ENCODE assay signal across 1 cellular context in the genomic region with DNA sequence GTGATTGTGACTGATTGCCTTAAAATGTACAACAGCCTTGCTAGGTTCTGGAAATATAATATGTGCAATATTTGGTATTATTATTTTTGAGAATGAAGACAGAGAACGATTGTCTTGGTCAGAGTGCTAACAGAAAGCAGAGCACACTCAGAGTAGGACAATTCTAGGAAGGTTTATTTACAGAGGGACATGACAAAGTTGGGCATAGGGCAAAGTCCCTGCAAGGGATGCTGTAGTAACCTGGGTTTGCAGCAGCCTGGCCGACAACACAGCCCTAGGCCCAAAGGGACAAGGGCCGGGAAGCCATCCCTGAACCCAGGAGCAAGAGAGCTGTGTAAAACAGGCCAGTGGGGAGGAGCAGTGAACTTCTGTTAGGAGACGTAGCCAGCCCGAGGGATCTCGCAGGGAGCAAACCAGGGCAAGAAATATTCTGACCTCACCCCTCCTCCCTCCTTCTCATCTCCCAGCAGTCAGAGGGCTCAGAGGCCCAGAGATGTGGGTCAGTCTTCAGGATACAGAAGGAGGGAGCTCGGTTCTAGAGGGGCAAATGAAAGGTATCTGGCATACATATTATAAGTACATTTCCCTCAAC.
TF ChIP-seq lines count a peak whose summit lies in the region.

No MANE protein-coding gene starts in this region.

TF ChIP-seq in H1, 55 proteins besides CTCF, POLR2A, EP300 and RAD21:
- TF ChIP-seq SIN3A (conservative IDR thresholded peaks at IDR 0.05 in 1 of 2, IDR thresholded peaks at IDR 0.05 in 1 of 2; ENCODE audit: low read depth in 1 of 2, low read length in 2 of 2) (no peak), GABPA (IDR thresholded peaks at IDR 0.05; ENCODE audit: borderline replicate concordance, insufficient read depth, low read length) (no peak), CREB1 (IDR thresholded peaks at IDR 0.05) (no peak), BRCA1 (IDR thresholded peaks at IDR 0.05; ENCODE audit: low read depth, low read length) (no peak), POLR2AphosphoS5 (IDR thresholded peaks at IDR 0.05; ENCODE audit: low read depth, low read length) (no peak), JUND (IDR thresholded peaks at IDR 0.05; ENCODE audit: low read length) (no peak), MAFK (IDR thresholded peaks at IDR 0.05; ENCODE audit: low read depth, low read length) (no peak), KDM1A (IDR thresholded peaks at IDR 0.05; ENCODE audit: borderline replicate concordance, low read length) (no peak), NANOG (IDR thresholded peaks at IDR 0.05; ENCODE audit: insufficient read depth, low read depth, low read length, poor library complexity, severe bottlenecking) (no peak), SIX5 (IDR thresholded peaks at IDR 0.05; ENCODE audit: low read depth, low read length) (no peak), JUN (IDR thresholded peaks at IDR 0.05; ENCODE audit: low read depth, low read length) (no peak), ASH2L (IDR thresholded peaks at IDR 0.05; ENCODE audit: low read length) (no peak), HDAC6 (IDR thresholded peaks at IDR 0.05; ENCODE audit: low read depth, low read length) (no peak), POU5F1 (IDR thresholded peaks at IDR 0.05; ENCODE audit: low read depth, low read length) (no peak), ZNF274 (IDR thresholded peaks at IDR 0.05; ENCODE audit: borderline replicate concordance, extremely low read depth, low read length) (no peak), CBX8 (IDR thresholded peaks at IDR 0.05; ENCODE audit: borderline replicate concordance, low read depth, low read length) (no peak), NRF1 (IDR thresholded peaks at IDR 0.05; ENCODE audit: low read depth, low read length) (no peak)
- TF ChIP-seq, protein P1, sequence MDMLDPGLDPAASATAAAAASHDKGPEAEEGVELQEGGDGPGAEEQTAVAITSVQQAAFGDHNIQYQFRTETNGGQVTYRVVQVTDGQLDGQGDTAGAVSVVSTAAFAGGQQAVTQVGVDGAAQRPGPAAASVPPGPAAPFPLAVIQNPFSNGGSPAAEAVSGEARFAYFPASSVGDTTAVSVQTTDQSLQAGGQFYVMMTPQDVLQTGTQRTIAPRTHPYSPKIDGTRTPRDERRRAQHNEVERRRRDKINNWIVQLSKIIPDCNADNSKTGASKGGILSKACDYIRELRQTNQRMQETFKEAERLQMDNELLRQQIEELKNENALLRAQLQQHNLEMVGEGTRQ (IDR thresholded peaks at IDR 0.05; ENCODE audit: low read length): no peak
- TF ChIP-seq, protein P2, sequence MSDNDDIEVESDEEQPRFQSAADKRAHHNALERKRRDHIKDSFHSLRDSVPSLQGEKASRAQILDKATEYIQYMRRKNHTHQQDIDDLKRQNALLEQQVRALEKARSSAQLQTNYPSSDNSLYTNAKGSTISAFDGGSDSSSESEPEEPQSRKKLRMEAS (IDR thresholded peaks at IDR 0.05): no peak
